In genomic region chr1:92858564-92859399, GRCh38 we compare ENCODE assay signal across 8 cellular contexts. TPM values are rescaled to one million over a fixed set of nuclear protein-coding genes. Genes with fewer than 3 reads are reported as not detected.
DNase-seq lines count a peak whose midpoint lies in the region; FAIRE-seq and TF ChIP-seq lines count a peak whose summit lies in the region.

No MANE protein-coding gene starts in this region.

- intact Hi-C loops in activated naive CD4-positive, alpha-beta T cell treated with anti-CD3 and anti-CD28 coated beads for 36 hours (cut with micrococcal nuclease) = loop anchor here (1.0 to 5.0 kb wide), 8 partner anchors 26 to 319 kb away; partner anchors contain the start of gene RPL5
- intact Hi-C loops in posterior vena cava (cut with DNase I) = loop anchor here (2.0 to 10.0 kb wide), 3 partner anchors 106 to 136 kb away; partner anchors contain the start of gene DIPK1A (in 1 of the 2)

- peak overlapping the region; percentile 54; the same call in 1 of the 2 replicates for H3K9ac ChIP-seq in OCI-LY1 (ENCODE audit: low read length)

- H4K20me1 ChIP-seq in OCI-LY1 (ENCODE audit: insufficient read depth, low read length) = no peaks in the 10 kb centered on the region

- H3K27ac ChIP-seq in OCI-LY1 (ENCODE audit: low read depth, low read length, poor library complexity, severe bottlenecking) = peak overlapping the region; percentile 72

- H3K4me1 ChIP-seq in OCI-LY1 (ENCODE audit: insufficient read depth, low read length, severe bottlenecking) = peaks cover 21% of the 10 kb centered on the region

- peak overlapping the region; percentile 73 for H3K4me2 ChIP-seq in OCI-LY1 (ENCODE audit: low read length)

- H3K9me3 Mint-ChIP-seq in activated naive CD4-positive, alpha-beta T cell treated with anti-CD3 and anti-CD28 coated beads for 36 hours = no peaks in the 10 kb centered on the region

- H3K9me2 ChIP-seq in OCI-LY1 (ENCODE audit: low read depth, low read length) = no peaks in the 10 kb centered on the region

- H3K79me2 ChIP-seq in OCI-LY1 (ENCODE audit: insufficient read depth, low read length) = peaks cover 17% of the 10 kb centered on the region; the same call in 1 of the 2 replicates

- peak overlapping the region; percentile 60 for H3K27ac Mint-ChIP-seq in activated naive CD4-positive, alpha-beta T cell treated with anti-CD3 and anti-CD28 coated beads for 36 hours

- CTCF ChIA-PET in activated naive CD4-positive, alpha-beta T cell treated with anti-CD3 and anti-CD28 coated beads for 36 hours (lab: Charles Lee) = interaction anchor here (0.5 to 7.9 kb wide), 53 partner anchors 10 to 864 kb away, joined by 3 to 136 read pairs (median 4); partner anchors contain the start of genes DIPK1A and RPL5

- peaks cover 4% of the 10 kb centered on the region; the same call in 1 of the 2 replicates for H3F3A ChIP-seq in OCI-LY1 (ENCODE audit: insufficient read depth, low read length)

- TF ChIP-seq CTCF in OCI-LY1 (IDR thresholded peaks at IDR 0.05; ENCODE audit: low read length) (peak; percentile 99), foreskin fibroblast (IDR thresholded peaks at IDR 0.05; ENCODE audit: low read depth, low read length) (peak; percentile 94)

- no peaks in the 10 kb centered on the region for H3K27me3 Mint-ChIP-seq in activated naive CD4-positive, alpha-beta T cell treated with anti-CD3 and anti-CD28 coated beads for 36 hours (ENCODE audit: low read depth)

- in situ Hi-C loops in KBM-7 (cut with MboI; ENCODE audit: low pct_unique_long_range_greater_than_20kb, low sequenced_read_pairs) = loop anchor here (25.0 kb wide), 1 partner anchor 129 kb away; no protein-coding TSS in a partner anchor

- H3K4me3 Mint-ChIP-seq in activated naive CD4-positive, alpha-beta T cell treated with anti-CD3 and anti-CD28 coated beads for 36 hours = peak overlapping the region; percentile 63

- H3K36me3 Mint-ChIP-seq in activated naive CD4-positive, alpha-beta T cell treated with anti-CD3 and anti-CD28 coated beads for 36 hours (ENCODE audit: low read depth) = peaks cover 3% of the 10 kb centered on the region

- peak; percentile 91 for DNase-seq in CD1c-positive myeloid dendritic cell (ENCODE audit: extremely low spot score)
- peak; percentile 36 for DNase-seq in GM19239 (ENCODE audit: insufficient read length, low spot score)
- DNase-seq in KBM-7 = peak; percentile 91
- peak; percentile 74 for DNase-seq in activated naive CD4-positive, alpha-beta T cell treated with anti-CD3 and anti-CD28 coated beads for 36 hours
- DNase-seq in foreskin fibroblast = peak; percentile 57 to 86
- DNase-seq in nucleus accumbens (lab: John Stamatoyannopoulos, UW) = peak in 35 of 56 donors; percentile 7 to 80 (median 29)
- DNase-seq in posterior vena cava (ENCODE audit: low spot score) = no peak

- H2AFZ ChIP-seq in OCI-LY1 (ENCODE audit: low read length) = no peak overlapping the region

- no peaks in the 10 kb centered on the region; the same call in 1 of the 2 replicates for H3K9me3 ChIP-seq in OCI-LY1 (ENCODE audit: low read length)

- peaks cover 19% of the 10 kb centered on the region for H3K4me1 Mint-ChIP-seq in activated naive CD4-positive, alpha-beta T cell treated with anti-CD3 and anti-CD28 coated beads for 36 hours (ENCODE audit: low read depth)

- no peaks in the 10 kb centered on the region for H3K27me3 ChIP-seq in OCI-LY1 (ENCODE audit: insufficient read depth, low read length)

- H3K4me3 ChIP-seq in OCI-LY1 (ENCODE audit: low read depth, low read length, poor library complexity, severe bottlenecking) (peak overlapping the region; percentile 28), foreskin fibroblast (ENCODE audit: low read depth in 1 of 2, low read length in 2 of 2) (no peak overlapping the region)

- peaks cover 18% of the 10 kb centered on the region for H3K36me3 ChIP-seq in OCI-LY1 (ENCODE audit: insufficient read depth, low read length)

- peak; percentile 98 for FAIRE-seq in GM19239 (lab: Jason Lieb, UNC)

RNA-seq across cellular contexts. Expression of gene RPL5, which starts 26.9 kb away (rescaled TPM):
- 1,000 to 10,000 TPM; 1,793 to 1,819 TPM for total RNA-seq in activated naive CD4-positive, alpha-beta T cell treated with anti-CD3 and anti-CD28 coated beads for 36 hours
- 100 to 1,000 TPM; 735 to 805 TPM for total RNA-seq in posterior vena cava
